Comparison of ENCODE assay signal across 18 cellular contexts in the genomic region with DNA sequence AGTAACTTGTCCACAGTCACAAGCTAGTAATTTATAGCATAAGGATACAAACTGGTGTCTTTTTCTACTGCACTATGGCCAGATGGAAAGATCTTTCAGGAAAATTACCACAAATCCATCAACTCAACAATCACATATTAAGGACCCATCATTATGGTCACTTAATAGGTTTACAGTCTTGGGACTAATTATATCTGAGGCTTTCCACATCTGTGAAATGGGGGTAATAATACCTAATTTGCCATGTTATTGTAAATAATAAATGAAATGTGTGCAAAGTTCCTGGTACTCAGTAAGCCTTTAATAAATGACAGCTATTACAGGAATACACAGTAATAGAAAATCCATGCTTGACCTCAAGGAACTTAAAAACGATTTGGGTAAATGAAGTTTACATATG.
DNase-seq lines count a peak whose midpoint lies in the region; ATAC-seq and TF ChIP-seq lines count a peak whose summit lies in the region.
"Had no signal": no experiment of that assay in that cellular context is flagged by ENCODE, and none has a peak within 500 bp of the region (broad histone marks: within the 10 kb centered on the region; RNA-seq: fewer than 3 reads in every experiment).

No MANE protein-coding gene starts in this region.

- TF ChIP-seq CTCF in KMS-11 (conservative IDR thresholded peaks at IDR 0.05; ENCODE audit: low read depth, low read length) = no peak

- peaks cover 85% of the 10 kb centered on the region for H3K79me2 ChIP-seq in KMS-11 (ENCODE audit: insufficient read depth, low read depth)

- no peak overlapping the region for H2AFZ ChIP-seq in KMS-11 (ENCODE audit: low read depth)

- no peaks in the 10 kb centered on the region for H3K36me3 ChIP-seq in KMS-11 (ENCODE audit: insufficient read depth)
- H3K36me3 ChIP-seq in endocrine pancreas (ENCODE audit: control insufficient read depth, insufficient read depth, low read length) = no peaks in the 10 kb centered on the region
- H3K36me3 ChIP-seq: brain microvascular endothelial cell had no signal

- H3K4me3 ChIP-seq in KMS-11 (IDR thresholded peaks at IDR 0.05; ENCODE audit: insufficient read depth, low read depth, low read length) (no peak overlapping the region), endocrine pancreas (ENCODE audit: control insufficient read depth, insufficient read depth, low read length) (peak overlapping the region; percentile 43)
- H3K4me3 ChIP-seq: GM23248, smooth muscle cell had no signal

- no peak for ATAC-seq in GM21825 (IDR thresholded peaks at IDR 0.05; ENCODE audit: unreplicated experiment)
- ATAC-seq in HG02884 (IDR thresholded peaks at IDR 0.05; ENCODE audit: unreplicated experiment) = no peak
- ATAC-seq: activated CD4-positive, alpha-beta T cell treated with anti-CD3 and anti-CD28 coated beads for 36 hours; activated CD8-positive, alpha-beta memory T cell treated with anti-CD3 and anti-CD28 coated beads, Interleukin-2, amount 10 ng/mL, durations not matched to agents 7 days and 5 days; left colon had no signal

- H3K9ac ChIP-seq in KMS-11 (peak overlapping the region; percentile 97), endocrine pancreas (ENCODE audit: control insufficient read depth, insufficient read depth, low read length) (no peak overlapping the region)
- H3K9ac ChIP-seq: GM23248 had no signal

- H3K9me3 ChIP-seq in endocrine pancreas (ENCODE audit: control insufficient read depth, low read length) = no peaks in the 10 kb centered on the region

- no peaks in the 10 kb centered on the region for H4K20me1 ChIP-seq in KMS-11 (ENCODE audit: insufficient read depth)

- peak overlapping the region; percentile 99 for H3K27ac ChIP-seq in KMS-11
- H3K27ac ChIP-seq: brain microvascular endothelial cell, GM23248 had no signal

- H3K4me1 ChIP-seq in KMS-11 (ENCODE audit: low read depth, poor library complexity, severe bottlenecking) (peaks cover 8% of the 10 kb centered on the region), endocrine pancreas (ENCODE audit: control insufficient read depth, insufficient read depth, low read length) (peaks cover 19% of the 10 kb centered on the region)

- DNase-seq in DMS 273 (lab: John Stamatoyannopoulos, UW; ENCODE audit: unreplicated experiment) = peak; percentile 59
- peak; percentile 95 for DNase-seq in NCI-H748 treated with DMSO at 0.1 percent for 48 hours (lab: John Stamatoyannopoulos, UW)
- no peak for DNase-seq in activated CD4-positive, alpha-beta T cell treated with anti-CD3 and anti-CD28 coated beads, Interleukin-2, amount 50 U/mL, for 1 hour
- no peak for DNase-seq in stimulated activated CD4-positive, alpha-beta T cell treated with anti-CD3 and anti-CD28 coated beads, Interleukin-2, amount 100 ng/mL, for 24 hours
- DNase-seq: activated CD4-positive, alpha-beta T cell treated with anti-CD3 and anti-CD28 coated beads for 36 hours; activated CD8-positive, alpha-beta memory T cell treated with anti-CD3 and anti-CD28 coated beads, Interleukin-2, amount 10 ng/mL, durations not matched to agents 7 days and 5 days; brain microvascular endothelial cell; cortex of kidney; foreskin fibroblast; GM23248; left colon; NCI-H510A; stimulated activated CD8-positive, alpha-beta memory T cell treated with anti-CD3 and anti-CD28 coated beads, Interleukin-4, amount 100 ng/mL, for 48 hours had no signal

- H3K27me3 ChIP-seq in KMS-11 (ENCODE audit: insufficient read depth, low read depth) (no peaks in the 10 kb centered on the region), endocrine pancreas (ENCODE audit: control insufficient read depth, insufficient read depth, low read length) (no peaks in the 10 kb centered on the region)
- H3K27me3 ChIP-seq: brain microvascular endothelial cell had no signal

- peak overlapping the region; percentile 76 for H3K4me2 ChIP-seq in KMS-11
- H3K4me2 ChIP-seq: smooth muscle cell had no signal

Comparison
In these comparisons a context has a peak if more than half of its experiments do, and no peak if none do; other contexts are left out.
1. DNase-seq: peak in DMS 273 (single experiment) and NCI-H748 treated with DMSO at 0.1 percent for 48 hours (single experiment); none in activated CD4-positive, alpha-beta T cell treated with anti-CD3 and anti-CD28 coated beads, Interleukin-2, amount 50 U/mL, for 1 hour (single experiment) and stimulated activated CD4-positive, alpha-beta T cell treated with anti-CD3 and anti-CD28 coated beads, Interleukin-2, amount 100 ng/mL, for 24 hours (0 of 2).